18 cellular contexts compared by ENCODE assay signal in the genomic region with DNA sequence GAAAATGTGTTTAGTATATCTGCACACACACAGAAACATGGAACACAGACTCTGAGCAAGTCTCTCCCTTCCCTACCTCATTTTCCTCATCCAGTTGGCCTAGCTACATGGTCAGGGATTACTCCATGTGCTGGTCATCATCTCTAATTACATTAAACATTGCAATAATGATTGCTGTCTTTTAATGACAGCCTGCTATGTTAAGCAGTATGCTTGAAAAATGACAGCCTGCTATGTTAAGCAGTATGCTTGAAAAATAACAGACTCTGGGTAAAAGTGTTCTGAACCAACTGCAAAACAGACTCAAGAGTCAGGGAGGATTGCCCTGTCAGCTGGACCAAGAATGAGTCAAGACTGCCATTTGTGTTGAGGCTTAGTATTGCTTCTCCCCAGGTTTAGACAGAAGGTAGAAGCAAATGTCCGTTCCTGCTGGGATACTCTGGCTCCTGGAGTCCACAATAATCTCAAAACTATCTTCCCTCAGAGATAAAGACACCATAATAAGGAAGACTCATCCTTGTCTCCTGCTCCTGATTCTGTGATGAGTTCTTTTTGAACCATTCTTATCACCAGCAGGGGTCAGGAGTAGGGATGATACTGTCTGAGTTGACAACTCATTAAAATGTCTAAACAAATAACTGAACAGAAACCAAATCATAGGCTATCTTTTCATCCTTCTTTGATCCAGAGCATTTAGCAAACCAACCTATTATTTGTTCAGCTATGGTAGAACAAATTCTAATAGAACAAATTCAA. TPM values are rescaled to one million over a fixed set of nuclear protein-coding genes. Genes with fewer than 3 reads are reported as not detected.
DNase-seq lines count a peak whose midpoint lies in the region; ATAC-seq, FAIRE-seq and TF ChIP-seq lines count a peak whose summit lies in the region.
"Had no signal": no experiment of that assay in that cellular context is flagged by ENCODE, and none has a peak within 500 bp of the region (broad histone marks: within the 10 kb centered on the region; RNA-seq: fewer than 3 reads in every experiment).

No MANE protein-coding gene starts in this region.

- peaks cover 5% of the 10 kb centered on the region for H3K4me1 ChIP-seq in IMR-90 (ENCODE audit: control insufficient read depth, insufficient read depth, low read length)
- H3K4me1 ChIP-seq in GM12878 (ENCODE audit: control insufficient read depth, insufficient read depth, low read length): no peaks in the 10 kb centered on the region
- H3K4me1 ChIP-seq: BLaER1 treated with 17β-estradiol and CSF1 and Interleukin-3, amounts not matched to agents 10 nM and 100 nM; gastrocnemius medialis had no signal

- H3K4me1 Mint-ChIP-seq in memory B cell: no peaks in the 10 kb centered on the region

- TF ChIP-seq POLR2A in IMR-90 (IDR thresholded peaks at IDR 0.05; ENCODE audit: low read depth, low read length) (no peak), GM12878 (IDR thresholded peaks at IDR 0.05; ENCODE audit: low read depth, low read length) (no peak)

- ATAC-seq in IMR-90 (ENCODE audit: low read depth) (peak; percentile 45), GM12878 (no peak), memory B cell (ENCODE audit: low read depth) (no peak), GM21528 (IDR thresholded peaks at IDR 0.05; ENCODE audit: low FRiP score, unreplicated experiment) (no peak), HG03442 (IDR thresholded peaks at IDR 0.05; ENCODE audit: unreplicated experiment) (no peak)
- ATAC-seq: gastrocnemius medialis had no signal

- no peak overlapping the region for H3K14ac ChIP-seq in IMR-90 (replicated peaks; ENCODE audit: low read depth, low read length)

- SMC1A ChIA-PET in GM12878 (lab: Charles Lee; ENCODE audit: uncharacterized antibody, unreplicated experiment): interaction anchor here (1.0 to 1.4 kb wide), 3 partner anchors 11 to 48 kb away, joined by 3 to 4 read pairs (median 4); no protein-coding TSS in a partner anchor

- DNase-seq in AG09309 (ENCODE audit: low read depth): no peak
- peak; percentile 28 for DNase-seq in IMR-90
- no peak for DNase-seq in GM12878 (ENCODE audit: low read depth, low spot score)
- no peak for DNase-seq in memory B cell (ENCODE audit: low spot score in 2 of 2)
- DNase-seq in NCI-H2227 treated with DMSO at 0.1 percent for 48 hours (lab: John Stamatoyannopoulos, UW): no peak
- DNase-seq in NCI-H146 treated with DMSO at 0.1 percent for 48 hours (lab: John Stamatoyannopoulos, UW; ENCODE audit: unreplicated experiment): no peak
- DNase-seq: activated CD8-positive, alpha-beta memory T cell treated with anti-CD3 and anti-CD28 coated beads for 24 hours; anterior cingulate cortex; gastrocnemius medialis; midbrain; NCI-H1092; posterior cingulate gyrus; stimulated activated CD4-positive, alpha-beta T cell treated with anti-CD3 and anti-CD28 coated beads, Interleukin-12 subunit alpha, Interleukin-12 subunit beta, amount 100 ng/mL, for 4 hours had no signal

- H2BK120ac ChIP-seq in IMR-90 (ENCODE audit: low read depth, low read length): no peak overlapping the region

- H3K27ac Mint-ChIP-seq in memory B cell: peak overlapping the region; percentile 62
- H3K27ac Mint-ChIP-seq: activated T-helper 2 cell treated with anti-CD3 and anti-CD28 coated beads, Interferon-gamma antibody, Interleukin-2, Interleukin-4, amounts not matched to agents 10 μg/mL and 5 μg/mL and 100 μg/mL, durations not matched to agents 14 hours and 24 hours and 36 hours had no signal

- TF ChIP-seq RAD21 in IMR-90 (IDR thresholded peaks at IDR 0.05; ENCODE audit: low read length): no peak
- TF ChIP-seq RAD21 in GM12878 (IDR thresholded peaks at IDR 0.05; ENCODE audit: insufficient read depth, low read depth, low read length): no peak

- H3K9me1 ChIP-seq in IMR-90 (ENCODE audit: insufficient read depth, low read length): peaks cover 9% of the 10 kb centered on the region; the same call in 1 of the 2 replicates

- H3K23ac ChIP-seq in IMR-90 (ENCODE audit: low read depth, low read length): no peak overlapping the region

- H3K27me3 ChIP-seq in IMR-90 (ENCODE audit: control insufficient read depth, insufficient read depth, low read length) (no peaks in the 10 kb centered on the region), GM12878 (replicated peaks in 1 of 2; ENCODE audit: control insufficient read depth in 2 of 2, insufficient read depth in 2 of 2, low read length in 1 of 2) (no peaks in the 10 kb centered on the region)
- H3K27me3 ChIP-seq: BLaER1 treated with 17β-estradiol and CSF1 and Interleukin-3, amounts not matched to agents 10 nM and 100 nM; gastrocnemius medialis had no signal

- H3K4me3 ChIP-seq in AG09309 (ENCODE audit: control insufficient read depth, low read depth, low read length) (no peak overlapping the region), IMR-90 (ENCODE audit: insufficient read depth, low read depth, low read length) (no peak overlapping the region), GM12878 (no peak overlapping the region)
- H3K4me3 ChIP-seq: BLaER1 treated with 17β-estradiol and CSF1 and Interleukin-3, amounts not matched to agents 10 nM and 100 nM; gastrocnemius medialis had no signal

- BruUV-seq in IMR-90 (replicated peaks; lab: Mats Ljungman, UMichigan): no TSS peak
- no TSS peak for BruUV-seq in GM12878 (replicated peaks; lab: Mats Ljungman, UMichigan)

- H2BK5ac ChIP-seq in IMR-90 (ENCODE audit: low read depth, low read length, poor library complexity, severe bottlenecking): no peak overlapping the region

- H3K4ac ChIP-seq in IMR-90 (ENCODE audit: low read depth, low read length): no peak overlapping the region

- CTCF ChIA-PET in IMR-90 (lab: Yijun Ruan, JAX): interaction anchor here (2.3 kb wide), 1 partner anchor 142 kb away, joined by 9 read pairs; a partner anchor contains a TSS
- CTCF ChIA-PET in GM12878 (lab: Yijun Ruan, JAX): interaction anchor here (0.6 to 3.4 kb wide), 2 partner anchors 48 to 165 kb away, joined by 4 to 25 read pairs; no protein-coding TSS in a partner anchor

- H4K91ac ChIP-seq in IMR-90 (ENCODE audit: insufficient read depth, low read depth, low read length): no peak overlapping the region

- H2AFZ ChIP-seq in IMR-90 (replicated peaks; ENCODE audit: low read length, poor library complexity) (no peak overlapping the region), GM12878 (ENCODE audit: control insufficient read depth, low read depth, low read length) (no peak overlapping the region)

- H3K9me3 ChIP-seq in IMR-90 (ENCODE audit: control insufficient read depth, insufficient read depth, low read length): no peaks in the 10 kb centered on the region
- H3K9me3 ChIP-seq in GM12878 (replicated peaks; ENCODE audit: control insufficient read depth, insufficient read depth, low read length): no peaks in the 10 kb centered on the region
- H3K9me3 ChIP-seq: BLaER1 treated with 17β-estradiol and CSF1 and Interleukin-3, amounts not matched to agents 10 nM and 100 nM; gastrocnemius medialis had no signal

- peak; percentile 11 for TF ChIP-seq CTCF in AG09309 (IDR thresholded peaks at IDR 0.05; ENCODE audit: control insufficient read depth, insufficient read depth, low read depth, low read length, missing control alignments)
- peak; percentile 15; the same call in 1 of the 2 replicates for TF ChIP-seq CTCF in IMR-90 (conservative IDR thresholded peaks at IDR 0.05; ENCODE audit: low read depth, low read length)
- TF ChIP-seq CTCF in GM12878 (IDR thresholded peaks at IDR 0.05 in 2 of 3, conservative IDR thresholded peaks at IDR 0.05 in 1 of 3; ENCODE audit: control insufficient read depth in 2 of 3, extremely low read depth in 1 of 3, insufficient read depth in 1 of 3, low read depth in 3 of 3, low read length in 3 of 3): peak in 2 of 3 experiments; percentile 2 to 17; a peak in 1 of 6 replicates

- dilution Hi-C loops in IMR-90 (cut with HindIII; ENCODE audit: low sequenced_read_pairs, unreplicated experiment): no loop called here

- H3K4me3 Mint-ChIP-seq in memory B cell: no peak overlapping the region

- no peak overlapping the region for H3K18ac ChIP-seq in IMR-90 (ENCODE audit: low read depth, low read length)

- in situ Hi-C loops in IMR-90 (cut with MboI; ENCODE audit: low sequenced_read_pairs): no loop called here
- in situ Hi-C loops in GM12878 (cut with MboI): no loop called here

- intact Hi-C loops in IMR-90 (cut with micrococcal nuclease) (loop anchor here (1.0 to 5.0 kb wide), 2 partner anchors 46 to 56 kb away; no protein-coding TSS in a partner anchor), GM12878 (cut with micrococcal nuclease; ENCODE audit: unreplicated experiment) (no loop called here)

- H3K27ac ChIP-seq in IMR-90 (ENCODE audit: insufficient read depth, low read length) (no peak overlapping the region; the same call in 1 of the 2 replicates), GM12878 (ENCODE audit: control insufficient read depth, insufficient read depth) (no peak overlapping the region)
- H3K27ac ChIP-seq: BLaER1 treated with 17β-estradiol and CSF1 and Interleukin-3, amounts not matched to agents 10 nM and 100 nM; gastrocnemius medialis had no signal

- H2BK20ac ChIP-seq in IMR-90 (ENCODE audit: low read depth, low read length): no peak overlapping the region

- H3K4me2 ChIP-seq in IMR-90 (ENCODE audit: low read depth, low read length) (no peak overlapping the region), GM12878 (ENCODE audit: control insufficient read depth, insufficient read depth) (no peak overlapping the region)
- H3K4me2 ChIP-seq: BLaER1 treated with 17β-estradiol and CSF1 and Interleukin-3, amounts not matched to agents 10 nM and 100 nM had no signal

- no CpG with 5 or more reads among the region's 1 CpG for WGBS in IMR-90 (ENCODE audit: extremely low coverage in 2 of 2, insufficient read length in 1 of 2), 2 experiments
- WGBS in GM12878 (ENCODE audit: insufficient coverage, insufficient replicate concordance, low lambda C conversion rate, missing lambda C conversion rate): 100% methylated on average over 1 of the region's 1 CpG

- H2AK5ac ChIP-seq in IMR-90 (ENCODE audit: low read depth, low read length): no peak overlapping the region

- H4K8ac ChIP-seq in IMR-90 (ENCODE audit: low read depth in 2 of 2, low read length in 2 of 2): no peak overlapping the region

- H3K27me3 Mint-ChIP-seq in memory B cell: no peaks in the 10 kb centered on the region

- TF ChIP-seq EP300 in GM12878 (IDR thresholded peaks at IDR 0.05; ENCODE audit: borderline replicate concordance in 1 of 2, control insufficient read depth in 1 of 2, low read depth in 2 of 2, low read length in 2 of 2): no peak

- no peak for FAIRE-seq in GM12878 (lab: Jason Lieb, UNC)
- FAIRE-seq: GM12891 had no signal

- no peaks in the 10 kb centered on the region for H4K20me1 ChIP-seq in IMR-90 (ENCODE audit: insufficient read depth, low read length)
- no peaks in the 10 kb centered on the region for H4K20me1 ChIP-seq in GM12878 (ENCODE audit: control insufficient read depth, insufficient read depth)

- POLR2A ChIA-PET in IMR-90 (lab: Charles Lee; ENCODE audit: unreplicated experiment) (no interaction called here), GM12878 (lab: Charles Lee) (no interaction called here)

- no peaks in the 10 kb centered on the region for H3K79me2 ChIP-seq in GM12878 (ENCODE audit: control insufficient read depth, insufficient read depth, low read length)

- H3K9me3 Mint-ChIP-seq in memory B cell: no peaks in the 10 kb centered on the region
- H3K9me3 Mint-ChIP-seq: activated T-helper 2 cell treated with anti-CD3 and anti-CD28 coated beads, Interferon-gamma antibody, Interleukin-2, Interleukin-4, amounts not matched to agents 10 μg/mL and 5 μg/mL and 100 μg/mL, durations not matched to agents 14 hours and 24 hours and 36 hours had no signal

- H3K9ac ChIP-seq in IMR-90 (ENCODE audit: low read depth, low read length) (no peak overlapping the region), GM12878 (ENCODE audit: control insufficient read depth, insufficient read depth, low read length) (no peak overlapping the region)
- H3K9ac ChIP-seq: BLaER1 treated with 17β-estradiol and CSF1 and Interleukin-3, amounts not matched to agents 10 nM and 100 nM had no signal

- H3K56ac ChIP-seq in IMR-90 (ENCODE audit: extremely low read depth, insufficient read depth, low read length): no peak overlapping the region

- no peak overlapping the region for H4K5ac ChIP-seq in IMR-90 (ENCODE audit: low read depth, low read length)

- H3K79me1 ChIP-seq in IMR-90 (ENCODE audit: low read depth in 1 of 2, low read length in 2 of 2): 0 out of 4 replicates have a peak, but pooled peaks cover 0 to 4% of the 10 kb centered on the region in 2 experiments

- RAD21 ChIA-PET in GM12878 (lab: Charles Lee; ENCODE audit: unreplicated experiment): interaction anchor here (1.3 kb wide), 1 partner anchor 47 kb away, joined by 5 read pairs; no protein-coding TSS in a partner anchor

- H3K36me3 ChIP-seq in IMR-90 (ENCODE audit: control insufficient read depth, insufficient read depth, low read length) (peaks cover 15% of the 10 kb centered on the region), GM12878 (ENCODE audit: control insufficient read depth in 2 of 2, insufficient read depth in 2 of 2, low read length in 1 of 2) (peaks cover 11 to 15% of the 10 kb centered on the region in 2 experiments)

- H3K36me3 Mint-ChIP-seq in memory B cell: peaks cover 44% of the 10 kb centered on the region

- H2AK9ac ChIP-seq in IMR-90 (replicated peaks; ENCODE audit: low read depth, low read length, poor library complexity): no peak overlapping the region

- H2BK15ac ChIP-seq in IMR-90 (ENCODE audit: low read depth, low read length): no peak overlapping the region

RNA-seq across cellular contexts. Expression of a gene that starts 57.7 kb away (rescaled TPM):
- total RNA-seq in IMR-90 (2012; rRNA removed) (17.2 and 18.9 TPM in 2 replicates), GM12878 (2014; rRNA removed) (13.8 and 18.1 TPM in 2 replicates), GM12878 (2014; rRNA removed; fragmentation: Illumina TruSeq; extraction: Trizol) (16.3 and 17.4 TPM in 2 replicates), GM12878 (2021) (15.8 and 17.1 TPM in 2 replicates)
- polyA plus RNA-seq in IMR-90 (2012; rRNA removed) (7.3 and 8.1 TPM in 2 replicates), GM12878 (2011; rRNA removed) (27.2 and 27.6 TPM in 2 replicates), GM12878 (2014; fragmentation: Illumina TruSeq; extraction: Trizol) (14.3 and 20.7 TPM in 2 replicates), GM12878 (2014; fragmentation: Nextera tagmentation; extraction: Ambion mirVana) (1 to 10 TPM; 3.6 to 4.0 TPM), GM12878 (2014; rRNA removed) (12.2 and 14.4 TPM in 2 replicates), GM12878 (2016; fragmentation: Nextera tagmentation; extraction: Ambion mirVana) (10 to 100 TPM; 11.3 to 13.1 TPM)
- 1.6 and 3.0 TPM in 2 replicates for polyA plus RNA-seq in IMR-90 (2012; cell fraction: cytosol; rRNA removed)
- polyA plus RNA-seq in IMR-90 (2012; cell fraction: nucleus; rRNA removed; ENCODE audit: low replicate concordance): 5.8 and 31.6 TPM in 2 replicates
- total RNA-seq in GM12878 (2013; cell fraction: nucleolus; rRNA removed): 95.8 and 133 TPM in 2 replicates
- polyA plus RNA-seq in GM12878 (2011; ENCODE audit: low read depth): 8.9 TPM
- polyA plus RNA-seq in GM12878 (2011; cell fraction: cytosol; rRNA removed): 12.7 and 15.6 TPM in 2 replicates
- polyA plus RNA-seq in GM12878 (2011; cell fraction: nucleus; rRNA removed): 105 and 122 TPM in 2 replicates
- 9.5 and 12.9 TPM in 2 replicates for polyA plus RNA-seq in GM12878 (2012)
- polyA minus RNA-seq in GM12878 (2011; rRNA and poly(A)+ RNA removed): 22.3 and 25.7 TPM in 2 replicates
- polyA minus RNA-seq in GM12878 (2011; cell fraction: cytosol; rRNA and poly(A)+ RNA removed): 4.5 and 5.3 TPM in 2 replicates
- polyA minus RNA-seq in GM12878 (2011; cell fraction: nucleus; rRNA and poly(A)+ RNA removed): 56.3 and 72.3 TPM in 2 replicates
